7 cellular contexts compared by ENCODE assay signal in genomic region chr3:126982125-126982521, GRCh38. TPM values are rescaled to one million over a fixed set of nuclear protein-coding genes. Genes with fewer than 3 reads are reported as not detected.
DNase-seq lines count a peak whose midpoint lies in the region; ATAC-seq and TF ChIP-seq lines count a peak whose summit lies in the region.

No MANE protein-coding gene starts in this region.

- H3K27ac ChIP-seq in mesenchymal stem cell (ENCODE audit: low read length, poor library complexity, severe bottlenecking), result no peak overlapping the region

- H3K9ac ChIP-seq in mesenchymal stem cell (ENCODE audit: low read length), result peak overlapping the region; percentile 86

- H3K36me3 Mint-ChIP-seq in brain, result no peaks in the 10 kb centered on the region

- H3K4ac ChIP-seq in mesenchymal stem cell (ENCODE audit: low read depth in 1 of 2, low read length in 2 of 2), result peak overlapping the region; percentile 27 to 82

- H3K4me3 Mint-ChIP-seq in brain, result peak overlapping the region; percentile 73 to 82 (median 76)

- H3K23ac ChIP-seq in mesenchymal stem cell (ENCODE audit: low read length in 2 of 2), result no peak overlapping the region

- peak overlapping the region; percentile 96 for H4K91ac ChIP-seq in mesenchymal stem cell (ENCODE audit: low read length)

- H2BK5ac ChIP-seq in mesenchymal stem cell (ENCODE audit: low read depth, low read length, poor library complexity, severe bottlenecking), result no peak overlapping the region

- H2AFZ ChIP-seq in mesenchymal stem cell (ENCODE audit: low read depth, low read length), result peak overlapping the region; percentile 74

- H3K14ac ChIP-seq in mesenchymal stem cell (ENCODE audit: low read length in 2 of 2), result peak overlapping the region in 1 of 2 experiments; percentile 84

- H2BK120ac ChIP-seq in mesenchymal stem cell (ENCODE audit: low read depth, low read length), result no peak overlapping the region

- peaks cover 31% of the 10 kb centered on the region for H3K27me3 Mint-ChIP-seq in brain

- peak; percentile 91 for DNase-seq in RPMI7951 (ENCODE audit: low read depth)
- DNase-seq in mesenchymal stem cell, result peak; percentile 63
- peak; percentile 31 for DNase-seq in stimulated activated CD8-positive, alpha-beta memory T cell treated with anti-CD3 and anti-CD28 coated beads, Interleukin-7, amount 100 ng/mL, for 24 hours (ENCODE audit: low read depth)
- no peak for DNase-seq in NCI-H187 treated with DMSO at 0.1 percent for 48 hours (lab: John Stamatoyannopoulos, UW)

- TF ChIP-seq CTCF in brain (conservative IDR thresholded peaks at IDR 0.05), result no peak

- peaks cover 40% of the 10 kb centered on the region for H3K4me1 ChIP-seq in mesenchymal stem cell (ENCODE audit: control insufficient read depth, insufficient read depth, low read depth, low read length)

- H3K9me3 Mint-ChIP-seq in brain, result peaks cover 0 to 7% (median 0%) of the 10 kb centered on the region in 5 experiments

- no peak overlapping the region for H2AK5ac ChIP-seq in mesenchymal stem cell (ENCODE audit: low read length, severe bottlenecking)

- peak overlapping the region; percentile 50 for H3K4me2 ChIP-seq in mesenchymal stem cell (ENCODE audit: low read length, poor library complexity, severe bottlenecking)

- 3% methylated on average over 12 of the region's 13 CpGs for WGBS in mesenchymal stem cell

- H3K27ac Mint-ChIP-seq in brain, result no peak overlapping the region

- peak overlapping the region; percentile 51 to 79 for H3K4me3 ChIP-seq in mesenchymal stem cell (ENCODE audit: insufficient read depth in 1 of 2, low read depth in 1 of 2, low read length in 2 of 2)

- peaks cover 6% of the 10 kb centered on the region for H3K79me1 ChIP-seq in mesenchymal stem cell (replicated peaks; ENCODE audit: low read length, poor library complexity, severe bottlenecking)

- ATAC-seq in GM18907 (IDR thresholded peaks at IDR 0.05; ENCODE audit: unreplicated experiment), result peak; percentile 38
- peak; percentile 44 for ATAC-seq in HG02870 (IDR thresholded peaks at IDR 0.05; ENCODE audit: unreplicated experiment)

- no peaks in the 10 kb centered on the region for H3K27me3 ChIP-seq in mesenchymal stem cell (ENCODE audit: control insufficient read depth in 1 of 2, insufficient read depth in 1 of 2, low read length in 2 of 2)

- peaks cover 26% of the 10 kb centered on the region for H3K4me1 Mint-ChIP-seq in brain

- H4K8ac ChIP-seq in mesenchymal stem cell (ENCODE audit: low read length), result peak overlapping the region; percentile 93

- H2BK12ac ChIP-seq in mesenchymal stem cell (ENCODE audit: low read length in 2 of 2), result peak overlapping the region; percentile 8 to 90

- H3K9me3 ChIP-seq in mesenchymal stem cell (ENCODE audit: control insufficient read depth, low read length), result no peaks in the 10 kb centered on the region

- no peak overlapping the region for H2BK15ac ChIP-seq in mesenchymal stem cell (ENCODE audit: low read depth, poor library complexity, severe bottlenecking)

- H3K18ac ChIP-seq in mesenchymal stem cell (ENCODE audit: low read depth in 1 of 2, low read length in 2 of 2), result peak overlapping the region; percentile 49 to 81

- peaks cover 0 to 8% of the 10 kb centered on the region in 2 experiments for H3K36me3 ChIP-seq in mesenchymal stem cell (ENCODE audit: control insufficient read depth in 1 of 2, insufficient read depth in 2 of 2, low read depth in 1 of 2, low read length in 2 of 2)

RNA-seq across cellular contexts. Expression of gene PLXNA1, which starts 0.8 kb away (rescaled TPM):
- 44.0 and 60.2 TPM in 2 replicates for total RNA-seq in RPMI7951 (2014; rRNA removed; shearing (Covaris generic))
- 22.2 TPM for polyA plus RNA-seq in brain (ENCODE audit: insufficient read depth, low read depth, low replicate concordance)
- polyA plus RNA-seq in mesenchymal stem cell (2013, experiment 1 of 2), result 51.0 TPM
- polyA plus RNA-seq in mesenchymal stem cell (2013, experiment 2 of 2), result 49.9 TPM
